2 cellular contexts compared by ENCODE assay signal in genomic region chr2:31992025-31992566, GRCh38.
A peak's percentile ranks its signal among the peaks of the same experiment; 100 is the strongest.
TF ChIP-seq lines count a peak whose summit lies in the region.

No MANE protein-coding gene starts in this region.

TF ChIP-seq in HEK293, 187 proteins besides CTCF, POLR2A, EP300 and RAD21:
- TF ChIP-seq, protein P1, sequence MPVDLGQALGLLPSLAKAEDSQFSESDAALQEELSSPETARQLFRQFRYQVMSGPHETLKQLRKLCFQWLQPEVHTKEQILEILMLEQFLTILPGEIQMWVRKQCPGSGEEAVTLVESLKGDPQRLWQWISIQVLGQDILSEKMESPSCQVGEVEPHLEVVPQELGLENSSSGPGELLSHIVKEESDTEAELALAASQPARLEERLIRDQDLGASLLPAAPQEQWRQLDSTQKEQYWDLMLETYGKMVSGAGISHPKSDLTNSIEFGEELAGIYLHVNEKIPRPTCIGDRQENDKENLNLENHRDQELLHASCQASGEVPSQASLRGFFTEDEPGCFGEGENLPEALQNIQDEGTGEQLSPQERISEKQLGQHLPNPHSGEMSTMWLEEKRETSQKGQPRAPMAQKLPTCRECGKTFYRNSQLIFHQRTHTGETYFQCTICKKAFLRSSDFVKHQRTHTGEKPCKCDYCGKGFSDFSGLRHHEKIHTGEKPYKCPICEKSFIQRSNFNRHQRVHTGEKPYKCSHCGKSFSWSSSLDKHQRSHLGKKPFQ (tag by site-specific recombination; IDR thresholded peaks at IDR 0.05) = 0 out of 2 replicates have a peak, but pooled peaks have one; percentile 23
- TF ChIP-seq YY1 (tag by site-specific recombination; IDR thresholded peaks at IDR 0.05) (no peak), ZNF426 (tag by site-specific recombination; IDR thresholded peaks at IDR 0.05) (no peak)

TF ChIP-seq in GM12878, 131 proteins besides CTCF, POLR2A, EP300 and RAD21:
- TF ChIP-seq NKRF (conservative IDR thresholded peaks at IDR 0.05) (no peak), BMI1 (IDR thresholded peaks at IDR 0.05; ENCODE audit: borderline replicate concordance) (no peak), PBX3 (IDR thresholded peaks at IDR 0.05; ENCODE audit: insufficient replicate concordance, low read depth, low read length) (no peak), CBX3 (IDR thresholded peaks at IDR 0.05; ENCODE audit: borderline replicate concordance, low read depth) (no peak)
